Comparison of ENCODE assay signal across 12 cellular contexts in genomic region chr18:51107594-51108305, GRCh38.
DNase-seq lines count a peak whose midpoint lies in the region; TF ChIP-seq lines count a peak whose summit lies in the region.
"Had no signal": no experiment of that assay in that cellular context is flagged by ENCODE, and none has a peak within 500 bp of the region (broad histone marks: within the 10 kb centered on the region; RNA-seq: fewer than 3 reads in every experiment).

No MANE protein-coding gene starts in this region.

- intact Hi-C loops in mammary epithelial cell (cut with micrococcal nuclease) (no loop called here), MCF 10A (cut with micrococcal nuclease) (loop anchor here (5.0 to 10.0 kb wide), 2 partner anchors 277 to 510 kb away; no protein-coding TSS in a partner anchor)

- POLR2A ChIA-PET in MCF 10A (lab: Yijun Ruan, JAX) = interaction anchor here (0.6 to 1.6 kb wide), 3 partner anchors 90 to 486 kb away, joined by 3 to 5 read pairs (median 4); partner anchors contain the start of gene MEX3C

- H2AFZ ChIP-seq in mammary epithelial cell (ENCODE audit: low read depth, low read length) (peak overlapping the region; percentile 55), neural progenitor cell (replicated peaks) (no peak overlapping the region)
- H2AFZ ChIP-seq: parathyroid adenoma had no signal

- no peaks in the 10 kb centered on the region for H3K27me3 Mint-ChIP-seq in MCF 10A (ENCODE audit: insufficient read depth, unreplicated experiment)
- peaks cover 3% of the 10 kb centered on the region for H3K27me3 Mint-ChIP-seq in endodermal cell (ENCODE audit: insufficient read depth)
- H3K27me3 Mint-ChIP-seq in neural progenitor cell (ENCODE audit: insufficient read depth, low read depth) = peaks cover 2% of the 10 kb centered on the region

- H3K4me2 ChIP-seq in mammary epithelial cell (ENCODE audit: insufficient read depth, low read depth, low read length) (no peak overlapping the region), neural progenitor cell (no peak overlapping the region)

- in situ Hi-C loops in mammary epithelial cell (cut with MboI; ENCODE audit: low sequenced_read_pairs in 2 of 2) = loop anchor here (5.0 to 25.0 kb wide), 3 partner anchors 435 to 555 kb away; no protein-coding TSS in a partner anchor

- H3F3A ChIP-seq in neural progenitor cell (ENCODE audit: low read depth) = no peaks in the 10 kb centered on the region

- DNase-seq in mammary epithelial cell = no peak
- no peak for DNase-seq in MCF 10A (ENCODE audit: unreplicated experiment)
- DNase-seq in MV-4-11 (lab: John Stamatoyannopoulos, UW) = peak; percentile 38
- DNase-seq in endodermal cell = peak; percentile 28
- DNase-seq in neural progenitor cell (ENCODE audit: low spot score) = no peak
- no peak for DNase-seq in NCI-H2196 treated with DMSO at 0.1 percent for 48 hours (lab: John Stamatoyannopoulos, UW; ENCODE audit: unreplicated experiment)
- DNase-seq in ecto neural progenitor cell (ENCODE audit: low spot score) = no peak
- no peak for DNase-seq in NK-92 (lab: John Stamatoyannopoulos, UW; ENCODE audit: unreplicated experiment)
- DNase-seq: activated gamma-delta T cell; NCI-H1930; stimulated activated CD4-positive, alpha-beta T cell treated with anti-CD3 and anti-CD28 coated beads, Interleukin-1b, Interleukin-23, amount 100 ng/mL, for 48 hours had no signal

- no peak overlapping the region for H3K4me3 Mint-ChIP-seq in MCF 10A (ENCODE audit: unreplicated experiment)
- no peak overlapping the region for H3K4me3 Mint-ChIP-seq in endodermal cell
- H3K4me3 Mint-ChIP-seq in neural progenitor cell = no peak overlapping the region

- dilution Hi-C loops in mammary epithelial cell (cut with HindIII; ENCODE audit: low sequenced_read_pairs) = loop anchor here (5.0 kb wide), 1 partner anchor 65 kb away; no protein-coding TSS in a partner anchor

- H3K9me3 Mint-ChIP-seq in MCF 10A (ENCODE audit: unreplicated experiment) (no peaks in the 10 kb centered on the region), endodermal cell (peaks cover 16% of the 10 kb centered on the region), neural progenitor cell (peaks cover 9% of the 10 kb centered on the region)

- BruUV-seq in mammary epithelial cell (replicated peaks; lab: Mats Ljungman, UMichigan) (no TSS peak), MCF 10A (replicated peaks; lab: Mats Ljungman, UMichigan) (no TSS peak)

- H3K27ac Mint-ChIP-seq in MCF 10A (ENCODE audit: low read depth, unreplicated experiment) (no peak overlapping the region), endodermal cell (no peak overlapping the region), neural progenitor cell (no peak overlapping the region)

- CTCF ChIA-PET in mammary epithelial cell (lab: Charles Lee; ENCODE audit: low non-redundant PET) = no interaction called here
- CTCF ChIA-PET in MCF 10A (lab: Yijun Ruan, JAX) = interaction anchor here (0.5 to 1.5 kb wide), 14 partner anchors 9 to 1590 kb away, joined by 3 to 6 read pairs (median 3); partner anchors contain the start of gene MEX3C

- no peak overlapping the region for H3K9ac ChIP-seq in mammary epithelial cell (ENCODE audit: insufficient read depth, low read length)
- H3K9ac ChIP-seq in endodermal cell (ENCODE audit: extremely low read depth, low read length, poor library complexity, severe bottlenecking) = no peak overlapping the region
- no peak overlapping the region for H3K9ac ChIP-seq in neural progenitor cell
- H3K9ac ChIP-seq: parathyroid adenoma had no signal

- no peaks in the 10 kb centered on the region for H3K27me3 ChIP-seq in mammary epithelial cell (ENCODE audit: insufficient read depth, low read length)
- no peaks in the 10 kb centered on the region for H3K27me3 ChIP-seq in endodermal cell (ENCODE audit: control insufficient read depth, insufficient read depth, low read length, poor library complexity, severe bottlenecking)
- no peaks in the 10 kb centered on the region for H3K27me3 ChIP-seq in neural progenitor cell

- H3K36me3 ChIP-seq in mammary epithelial cell (ENCODE audit: insufficient read depth, low read length) (no peaks in the 10 kb centered on the region), endodermal cell (ENCODE audit: control insufficient read depth, insufficient read depth, low read length) (no peaks in the 10 kb centered on the region), neural progenitor cell (no peaks in the 10 kb centered on the region)

- peaks cover 3% of the 10 kb centered on the region for H3K9me3 ChIP-seq in mammary epithelial cell (replicated peaks; ENCODE audit: insufficient read depth, low read length)
- H3K9me3 ChIP-seq in endodermal cell (ENCODE audit: control insufficient read depth, low read length) = no peaks in the 10 kb centered on the region
- H3K9me3 ChIP-seq in neural progenitor cell (ENCODE audit: low read depth) = no peaks in the 10 kb centered on the region

- H3K36me3 Mint-ChIP-seq in MCF 10A (ENCODE audit: insufficient read depth, unreplicated experiment) = no peaks in the 10 kb centered on the region
- no peaks in the 10 kb centered on the region for H3K36me3 Mint-ChIP-seq in endodermal cell (ENCODE audit: low read depth)
- H3K36me3 Mint-ChIP-seq in neural progenitor cell = no peaks in the 10 kb centered on the region

- H3K27ac ChIP-seq in mammary epithelial cell (ENCODE audit: insufficient read depth, low read depth, low read length) (no peak overlapping the region), endodermal cell (ENCODE audit: low read depth, low read length) (no peak overlapping the region), neural progenitor cell (no peak overlapping the region)
- H3K27ac ChIP-seq: parathyroid adenoma had no signal

- H3K4me3 ChIP-seq in mammary epithelial cell (replicated peaks in 1 of 3; ENCODE audit: insufficient read depth in 1 of 3, low read depth in 2 of 3, low read length in 3 of 3) = no peak overlapping the region
- H3K4me3 ChIP-seq in endodermal cell (ENCODE audit: low read length) = no peak overlapping the region
- H3K4me3 ChIP-seq in neural progenitor cell = no peak overlapping the region

- TF ChIP-seq CTCF in mammary epithelial cell (conservative IDR thresholded peaks at IDR 0.05 in 1 of 2, IDR thresholded peaks at IDR 0.05 in 1 of 2; ENCODE audit: extremely low read depth in 1 of 2, insufficient read depth in 1 of 2, low read depth in 1 of 2, low read length in 2 of 2) = no peak
- no peak for TF ChIP-seq CTCF in MCF 10A (IDR thresholded peaks at IDR 0.05; ENCODE audit: unreplicated experiment)
- no peak for TF ChIP-seq CTCF in endodermal cell (conservative IDR thresholded peaks at IDR 0.05)
- no peak for TF ChIP-seq CTCF in neural progenitor cell (IDR thresholded peaks at IDR 0.05)

- H3K4me1 ChIP-seq in mammary epithelial cell (ENCODE audit: insufficient read depth, low read length) (peaks cover 8% of the 10 kb centered on the region), endodermal cell (ENCODE audit: control insufficient read depth, insufficient read depth, low read length) (peaks cover 2% of the 10 kb centered on the region), neural progenitor cell (no peaks in the 10 kb centered on the region)
- H3K4me1 ChIP-seq: parathyroid adenoma had no signal

- no peaks in the 10 kb centered on the region for H3K4me1 Mint-ChIP-seq in MCF 10A (ENCODE audit: insufficient read depth, unreplicated experiment)
- H3K4me1 Mint-ChIP-seq in endodermal cell = no peaks in the 10 kb centered on the region
- peaks cover 8% of the 10 kb centered on the region for H3K4me1 Mint-ChIP-seq in neural progenitor cell

- H3K79me2 ChIP-seq in mammary epithelial cell (ENCODE audit: insufficient read depth, low read length) (no peaks in the 10 kb centered on the region), neural progenitor cell (ENCODE audit: low read depth) (no peaks in the 10 kb centered on the region)
- H3K79me2 ChIP-seq: parathyroid adenoma had no signal

- H4K20me1 ChIP-seq in mammary epithelial cell (ENCODE audit: insufficient read depth, low read length) = no peaks in the 10 kb centered on the region
- no peaks in the 10 kb centered on the region for H4K20me1 ChIP-seq in neural progenitor cell (ENCODE audit: low read depth)

- WGBS in mammary epithelial cell (ENCODE audit: low coverage, missing lambda C conversion rate) = 89% methylated on average over 9 of the region's 9 CpGs
- WGBS in endodermal cell (ENCODE audit: insufficient coverage in 1 of 2, insufficient read length in 1 of 2), 2 experiments = 77 to 91% methylated on average over 4 to 9 of the region's 9 CpGs

Comparison
In these comparisons a context has a peak if more than half of its experiments do, and no peak if none do; other contexts are left out.
1. DNase-seq: peak in MV-4-11 (single experiment) and endodermal cell (single experiment); none in mammary epithelial cell (single experiment), MCF 10A (single experiment), neural progenitor cell (single experiment), NCI-H2196 treated with DMSO at 0.1 percent for 48 hours (single experiment), ecto neural progenitor cell (single experiment) and NK-92 (single experiment).